ENCODE assay signal across 1 cellular context in the genomic region with DNA sequence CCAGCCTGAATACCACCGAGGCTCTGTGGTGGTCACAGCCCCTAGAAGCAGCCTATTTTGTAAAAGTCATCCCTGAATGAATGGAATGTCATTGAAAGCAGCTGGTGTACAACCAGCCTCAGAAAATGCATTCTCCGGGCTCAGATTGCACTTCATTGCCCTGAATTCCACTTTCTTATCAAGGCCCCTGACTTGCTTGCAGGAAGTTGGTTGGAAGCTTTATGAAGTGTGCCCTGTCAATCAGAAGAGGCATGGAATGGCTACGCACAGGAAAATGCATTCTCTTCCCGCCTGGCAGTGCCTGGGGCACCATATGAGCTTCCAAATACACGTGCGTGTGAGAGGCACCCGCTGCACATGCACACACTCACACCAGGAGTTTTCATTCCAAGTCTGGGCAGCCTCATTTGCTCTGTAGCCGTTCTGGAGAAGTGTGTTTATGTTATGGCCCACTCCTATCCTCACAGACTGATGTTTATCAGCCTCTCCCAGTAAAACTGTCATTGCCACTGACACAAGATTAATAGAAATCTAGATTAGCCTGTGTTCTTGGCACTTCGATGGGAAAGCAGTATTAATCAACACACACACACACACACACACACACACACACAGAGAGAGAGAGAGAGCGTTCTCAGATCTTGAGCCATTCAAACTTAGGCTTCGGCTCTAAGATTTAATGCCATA.
TF ChIP-seq lines count a peak whose summit lies in the region.

No MANE protein-coding gene starts in this region.

TF ChIP-seq in endothelial cell of umbilical vein, 7 proteins besides CTCF, POLR2A, EP300 and RAD21:
- no peak for TF ChIP-seq MAX (IDR thresholded peaks at IDR 0.05; ENCODE audit: insufficient read depth, insufficient read length)
- peak; percentile 19 for TF ChIP-seq POLR2AphosphoS5 (IDR thresholded peaks at IDR 0.05; ENCODE audit: insufficient read depth, low read depth, low read length)
- no peak for TF ChIP-seq EZH2 (IDR thresholded peaks at IDR 0.05; ENCODE audit: borderline replicate concordance, low read depth, low read length, severe bottlenecking)
- TF ChIP-seq GATA2 (IDR thresholded peaks at IDR 0.05; ENCODE audit: insufficient read depth, insufficient read length, low read depth, low read length), result peak; percentile 39
